In the genomic region with DNA sequence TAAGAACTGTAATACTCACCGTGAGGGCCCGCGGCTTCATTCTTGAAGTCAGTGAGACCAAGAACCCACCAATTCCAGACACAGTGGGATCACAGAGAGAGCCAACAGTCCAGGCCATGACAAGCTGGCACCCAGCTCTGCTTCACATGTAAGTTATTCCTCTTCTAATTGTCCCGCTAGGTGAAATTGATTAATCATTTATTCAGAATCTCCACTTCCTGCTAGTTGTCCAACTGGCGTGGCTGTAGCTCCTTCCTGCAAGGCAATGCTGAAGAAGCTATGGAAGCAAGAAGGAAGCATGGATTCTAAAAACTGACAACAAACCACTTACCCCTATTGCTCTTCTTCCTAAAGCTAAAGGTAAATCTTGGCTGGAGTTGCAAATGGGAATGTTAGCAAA, we compare ENCODE assay signal across 25 cellular contexts.
"Had no signal": no experiment of that assay in that cellular context is flagged by ENCODE, and none has a peak within 500 bp of the region (broad histone marks: within the 10 kb centered on the region; RNA-seq: fewer than 3 reads in every experiment).

No MANE protein-coding gene starts in this region.

- H3K27me3 ChIP-seq: esophagus squamous epithelium, ovary, sigmoid colon, spleen, testis, tibial artery had no signal

- H3K4me1 Mint-ChIP-seq: immature natural killer cell, memory B cell, natural killer cell had no signal

- H3K36me3 Mint-ChIP-seq: immature natural killer cell; memory B cell; natural killer cell; stimulated activated naive B cell treated with anti-CD40 and anti-IgM and Interleukin-4, amounts not matched to agents 10 μg/mL and 1 μg/mL and 100 μg/mL, for 72 hours; type B pancreatic cell had no signal

- ATAC-seq: left ventricle myocardium superior; natural killer cell; psoas muscle; stimulated activated naive B cell treated with anti-CD40 and anti-IgM and Interleukin-4, amounts not matched to agents 10 μg/mL and 1 μg/mL and 100 μg/mL, for 72 hours had no signal

- H3K9me3 ChIP-seq: esophagus squamous epithelium, ovary, psoas muscle, sigmoid colon, spleen, testis, tibial artery had no signal

- H3K27ac ChIP-seq: coronary artery, esophagus squamous epithelium, ovary, psoas muscle, sigmoid colon, spleen, testis, tibial artery had no signal

- FAIRE-seq: endothelial cell of umbilical vein had no signal

- H3K4me3 Mint-ChIP-seq: immature natural killer cell; memory B cell; natural killer cell; stimulated activated naive B cell treated with anti-CD40 and anti-IgM and Interleukin-4, amounts not matched to agents 10 μg/mL and 1 μg/mL and 100 μg/mL, for 72 hours; type B pancreatic cell had no signal

- H3K36me3 ChIP-seq: esophagus squamous epithelium, ovary, sigmoid colon, spleen, tibial artery had no signal

- H3K27me3 Mint-ChIP-seq: memory B cell; stimulated activated naive B cell treated with anti-CD40 and anti-IgM and Interleukin-4, amounts not matched to agents 10 μg/mL and 1 μg/mL and 100 μg/mL, for 72 hours; type B pancreatic cell had no signal

- H3K4me3 ChIP-seq: coronary artery, esophagus squamous epithelium, lung, ovary, psoas muscle, sigmoid colon, spleen, testis, tibial artery had no signal

- H3K27ac Mint-ChIP-seq: immature natural killer cell; memory B cell; natural killer cell; stimulated activated naive B cell treated with anti-CD40 and anti-IgM and Interleukin-4, amounts not matched to agents 10 μg/mL and 1 μg/mL and 100 μg/mL, for 72 hours; type B pancreatic cell had no signal

- DNase-seq: dermis blood vessel endothelial cell; effector memory CD4-positive, alpha-beta T cell; esophagus squamous epithelium; foreskin melanocyte; glutamatergic neuron; hypothalamus; immature natural killer cell; islet precursor cell; left ventricle myocardium superior; natural killer cell; occipital lobe; ovary; posterior cingulate gyrus; psoas muscle; sigmoid colon; spleen; stimulated activated naive B cell treated with anti-CD40 and anti-IgM and Interleukin-4, amounts not matched to agents 10 μg/mL and 1 μg/mL and 100 μg/mL, for 72 hours; substantia nigra; testis; tibial artery had no signal

- H3K9me3 Mint-ChIP-seq: memory B cell; natural killer cell; stimulated activated naive B cell treated with anti-CD40 and anti-IgM and Interleukin-4, amounts not matched to agents 10 μg/mL and 1 μg/mL and 100 μg/mL, for 72 hours; type B pancreatic cell had no signal
